Comparison of ENCODE assay signal across 10 cellular contexts in the genomic region with DNA sequence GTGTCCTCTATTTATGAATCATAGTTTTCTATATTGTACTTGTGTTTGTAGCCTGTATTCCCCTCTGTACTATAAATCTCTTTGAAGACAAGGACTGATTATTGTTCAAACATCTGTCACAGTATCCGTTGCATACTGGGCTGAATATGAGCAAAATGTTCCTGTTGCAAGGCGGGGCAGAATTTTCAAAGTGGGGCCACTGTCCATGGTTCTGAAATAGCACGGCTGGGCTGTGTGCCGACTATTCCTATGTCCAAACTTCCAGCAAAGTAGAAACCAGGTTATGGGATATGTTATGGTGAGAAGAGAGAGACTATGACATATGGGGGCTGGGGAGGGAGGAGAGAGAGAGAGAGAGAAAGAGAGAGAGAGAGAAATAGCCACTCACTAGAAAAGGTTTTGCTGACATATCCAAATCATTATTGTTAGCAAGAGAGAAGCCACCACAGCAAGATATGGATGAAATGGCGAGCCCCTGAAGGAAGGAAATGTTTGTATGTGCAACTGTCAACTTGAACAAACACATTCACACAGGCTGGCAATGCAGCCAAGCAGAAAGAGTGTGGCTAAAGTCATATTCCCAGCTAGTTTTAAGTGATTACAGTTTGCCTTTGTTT.
A peak's percentile ranks its signal among the peaks of the same experiment; 100 is the strongest.
DNase-seq lines count a peak whose midpoint lies in the region; ATAC-seq, FAIRE-seq and TF ChIP-seq lines count a peak whose summit lies in the region.
"Had no signal": no experiment of that assay in that cellular context is flagged by ENCODE, and none has a peak within 500 bp of the region (broad histone marks: within the 10 kb centered on the region; RNA-seq: fewer than 3 reads in every experiment).

No MANE protein-coding gene starts in this region.

- no peak overlapping the region for H2AFZ ChIP-seq in K562 (ENCODE audit: low read depth, low read length)

- no TSS peak for BruUV-seq in K562 (replicated peaks; lab: Mats Ljungman, UMichigan)

- no peak overlapping the region for H2BK120ac ChIP-seq in mesendoderm (ENCODE audit: low read depth, low read length)

- no peak for TF ChIP-seq EP300 in K562 (IDR thresholded peaks at IDR 0.05; ENCODE audit: low read length)

- H3K4me1 ChIP-seq in K562 (replicated peaks in 1 of 2; ENCODE audit: control insufficient read depth in 2 of 2, insufficient read depth in 2 of 2, low read length in 2 of 2) (no peaks in the 10 kb centered on the region), mesendoderm (ENCODE audit: control insufficient read depth, low read depth, low read length) (no peaks in the 10 kb centered on the region), right atrium auricular region (no peaks in the 10 kb centered on the region)
- H3K4me1 ChIP-seq: tibial artery had no signal

- no peak for TF ChIP-seq CTCF in GM12865 (IDR thresholded peaks at IDR 0.05; ENCODE audit: insufficient read depth, low read depth, low read length, missing control alignments)
- no peak for TF ChIP-seq CTCF in K562 (IDR thresholded peaks at IDR 0.05 in 2 of 3, conservative IDR thresholded peaks at IDR 0.05 in 1 of 3; ENCODE audit: insufficient read depth in 2 of 3, low read depth in 1 of 3, low read length in 3 of 3)
- TF ChIP-seq CTCF in right atrium auricular region (IDR thresholded peaks at IDR 0.05): no peak

- POLR2A ChIA-PET in K562 (lab: Yijun Ruan, JAX): no interaction called here

- no peaks in the 10 kb centered on the region for H3K79me1 ChIP-seq in mesendoderm (ENCODE audit: low read length)

- no peak overlapping the region for H2AK5ac ChIP-seq in mesendoderm (ENCODE audit: low read length)

- H3K27me3 ChIP-seq in K562 (ENCODE audit: control insufficient read depth in 2 of 2, insufficient read depth in 2 of 2, low read length in 2 of 2) (no peaks in the 10 kb centered on the region), mesendoderm (ENCODE audit: insufficient read depth, low read length, poor library complexity) (no peaks in the 10 kb centered on the region), right atrium auricular region (no peaks in the 10 kb centered on the region)
- H3K27me3 ChIP-seq: tibial artery had no signal

- H2BK15ac ChIP-seq in mesendoderm (replicated peaks; ENCODE audit: low read depth): no peak overlapping the region

- DNase-seq in GM12865 (ENCODE audit: low read depth) (peak; percentile 10), Kasumi-1 (lab: John Stamatoyannopoulos, UW) (peak; percentile 0), K562 (ENCODE audit: extremely low read depth in 1 of 4, low spot score in 3 of 4) (peak; percentile 18 to 30 (median 28)), mesendoderm (peak; percentile 12), NCI-H1092 (lab: John Stamatoyannopoulos, UW) (no peak), right atrium auricular region (ENCODE audit: low spot score) (no peak)
- DNase-seq: activated B cell treated with CpG ODN at 0.5 μM for 24 hours, kidney, tibial artery had no signal

- 3% methylated on average over 5 of the region's 5 CpGs for WGBS in K562 (ENCODE audit: insufficient coverage, low coverage, missing lambda C conversion rate)
- WGBS in mesendoderm (ENCODE audit: extremely low coverage, insufficient coverage, low lambda C conversion rate): no CpG with 5 or more reads among the region's 5 CpGs

- H3K79me2 ChIP-seq in K562 (ENCODE audit: control insufficient read depth, insufficient read depth, low read length) (no peaks in the 10 kb centered on the region), mesendoderm (ENCODE audit: control insufficient read depth, insufficient read depth, low read length) (no peaks in the 10 kb centered on the region)

- H3K4me2 ChIP-seq in K562 (ENCODE audit: insufficient read depth, low read length) (no peak overlapping the region), mesendoderm (ENCODE audit: low read length) (no peak overlapping the region)

- no peak overlapping the region for H3K4ac ChIP-seq in mesendoderm (ENCODE audit: low read depth, low read length)

- no peak overlapping the region for H3K27ac ChIP-seq in K562 (ENCODE audit: extremely low read depth, low read depth, low read length)
- H3K27ac ChIP-seq in mesendoderm (ENCODE audit: low read depth, low read length): no peak overlapping the region
- no peak overlapping the region for H3K27ac ChIP-seq in right atrium auricular region
- H3K27ac ChIP-seq: tibial artery had no signal

- H3K9ac ChIP-seq in K562 (ENCODE audit: insufficient read depth in 1 of 2, low read depth in 2 of 2, low read length in 2 of 2) (no peak overlapping the region), mesendoderm (ENCODE audit: low read length) (no peak overlapping the region)

- TF ChIP-seq POLR2A in K562 (conservative IDR thresholded peaks at IDR 0.05): no peak

- H4K5ac ChIP-seq in mesendoderm (ENCODE audit: low read length): no peak overlapping the region

- no peak overlapping the region for H2BK5ac ChIP-seq in mesendoderm (ENCODE audit: low read length)

- no peak overlapping the region for H3K4me3 ChIP-seq in GM12865 (ENCODE audit: low read depth, low read length)
- H3K4me3 ChIP-seq in K562: no peak overlapping the region
- H3K4me3 ChIP-seq in mesendoderm (ENCODE audit: low read length): no peak overlapping the region
- H3K4me3 ChIP-seq in right atrium auricular region: no peak overlapping the region
- H3K4me3 ChIP-seq: tibial artery had no signal

- H3K36me3 ChIP-seq in K562 (ENCODE audit: control insufficient read depth, insufficient read depth, low read length) (no peaks in the 10 kb centered on the region), mesendoderm (ENCODE audit: control insufficient read depth, insufficient read depth, low read length) (no peaks in the 10 kb centered on the region), right atrium auricular region (no peaks in the 10 kb centered on the region)
- H3K36me3 ChIP-seq: tibial artery had no signal

- ATAC-seq in K562 (no peak), GM21737 (IDR thresholded peaks at IDR 0.05; ENCODE audit: unreplicated experiment) (no peak)

- H4K8ac ChIP-seq in mesendoderm (ENCODE audit: low read depth, low read length): no peak overlapping the region

- H3K18ac ChIP-seq in mesendoderm (ENCODE audit: low read length): no peak overlapping the region

- in situ Hi-C loops in K562 (cut with MboI): no loop called here

- no peak overlapping the region for H3K56ac ChIP-seq in mesendoderm (ENCODE audit: low read length)

- no peaks in the 10 kb centered on the region for H3K9me1 ChIP-seq in K562 (ENCODE audit: control insufficient read depth, insufficient read depth, low read length)

- CTCF ChIA-PET in K562 (lab: Yijun Ruan, JAX; ENCODE audit: low intra/inter-chr PET ratio): no interaction called here

- no peak overlapping the region for H3K23ac ChIP-seq in mesendoderm (ENCODE audit: low read length)

- intact Hi-C loops in K562 (cut with micrococcal nuclease): no loop called here

- no peaks in the 10 kb centered on the region for H4K20me1 ChIP-seq in K562 (replicated peaks; ENCODE audit: control insufficient read depth, insufficient read depth, low read length)

- FAIRE-seq in K562 (lab: Jason Lieb, UNC): no peak
- FAIRE-seq: kidney had no signal

- TF ChIP-seq RAD21 in K562 (CRISPR knock-in tag; conservative IDR thresholded peaks at IDR 0.05 in 1 of 2, IDR thresholded peaks at IDR 0.05 in 1 of 2): no peak

- H3K9me3 ChIP-seq in K562 (replicated peaks; ENCODE audit: control insufficient read depth, insufficient read depth, low read depth, low read length) (no peaks in the 10 kb centered on the region), right atrium auricular region (no peaks in the 10 kb centered on the region)
- H3K9me3 ChIP-seq: tibial artery had no signal

TF ChIP-seq in K562, 482 proteins besides CTCF, POLR2A, EP300 and RAD21 (continues in another document):
- TF ChIP-seq RBM22 (IDR thresholded peaks at IDR 0.05; ENCODE audit: low read depth, low read length, poor library complexity, severe bottlenecking) (no peak), EHMT2 (IDR thresholded peaks at IDR 0.05) (peak; percentile 93), DACH1 (IDR thresholded peaks at IDR 0.05; ENCODE audit: partially characterized antibody) (no peak), C11orf30 (IDR thresholded peaks at IDR 0.05; ENCODE audit: low read depth) (peak; percentile 40; the same call in 1 of the 2 replicates), MIER1 (IDR thresholded peaks at IDR 0.05; ENCODE audit: low read depth) (peak; percentile 87), MAFG (tag; conservative IDR thresholded peaks at IDR 0.05) (0 out of 2 replicates have a peak, but pooled peaks have one; percentile 21), ZNF175 (CRISPR knock-in tag; IDR thresholded peaks at IDR 0.05; ENCODE audit: low read depth) (no peak), ETV5 (CRISPR knock-in tag; IDR thresholded peaks at IDR 0.05; ENCODE audit: low read depth) (no peak)
- TF ChIP-seq, protein P1, sequence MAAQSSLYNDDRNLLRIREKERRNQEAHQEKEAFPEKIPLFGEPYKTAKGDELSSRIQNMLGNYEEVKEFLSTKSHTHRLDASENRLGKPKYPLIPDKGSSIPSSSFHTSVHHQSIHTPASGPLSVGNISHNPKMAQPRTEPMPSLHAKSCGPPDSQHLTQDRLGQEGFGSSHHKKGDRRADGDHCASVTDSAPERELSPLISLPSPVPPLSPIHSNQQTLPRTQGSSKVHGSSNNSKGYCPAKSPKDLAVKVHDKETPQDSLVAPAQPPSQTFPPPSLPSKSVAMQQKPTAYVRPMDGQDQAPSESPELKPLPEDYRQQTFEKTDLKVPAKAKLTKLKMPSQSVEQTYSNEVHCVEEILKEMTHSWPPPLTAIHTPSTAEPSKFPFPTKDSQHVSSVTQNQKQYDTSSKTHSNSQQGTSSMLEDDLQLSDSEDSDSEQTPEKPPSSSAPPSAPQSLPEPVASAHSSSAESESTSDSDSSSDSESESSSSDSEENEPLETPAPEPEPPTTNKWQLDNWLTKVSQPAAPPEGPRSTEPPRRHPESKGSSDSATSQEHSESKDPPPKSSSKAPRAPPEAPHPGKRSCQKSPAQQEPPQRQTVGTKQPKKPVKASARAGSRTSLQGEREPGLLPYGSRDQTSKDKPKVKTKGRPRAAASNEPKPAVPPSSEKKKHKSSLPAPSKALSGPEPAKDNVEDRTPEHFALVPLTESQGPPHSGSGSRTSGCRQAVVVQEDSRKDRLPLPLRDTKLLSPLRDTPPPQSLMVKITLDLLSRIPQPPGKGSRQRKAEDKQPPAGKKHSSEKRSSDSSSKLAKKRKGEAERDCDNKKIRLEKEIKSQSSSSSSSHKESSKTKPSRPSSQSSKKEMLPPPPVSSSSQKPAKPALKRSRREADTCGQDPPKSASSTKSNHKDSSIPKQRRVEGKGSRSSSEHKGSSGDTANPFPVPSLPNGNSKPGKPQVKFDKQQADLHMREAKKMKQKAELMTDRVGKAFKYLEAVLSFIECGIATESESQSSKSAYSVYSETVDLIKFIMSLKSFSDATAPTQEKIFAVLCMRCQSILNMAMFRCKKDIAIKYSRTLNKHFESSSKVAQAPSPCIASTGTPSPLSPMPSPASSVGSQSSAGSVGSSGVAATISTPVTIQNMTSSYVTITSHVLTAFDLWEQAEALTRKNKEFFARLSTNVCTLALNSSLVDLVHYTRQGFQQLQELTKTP (IDR thresholded peaks at IDR 0.05; ENCODE audit: low read depth in 1 of 2, partially characterized antibody in 2 of 2): peak in 1 of 2 experiments; percentile 55

Comparison
In these comparisons a context has a peak if more than half of its experiments do, and no peak if none do; other contexts are left out.
1. DNase-seq: peak in GM12865 (single experiment), Kasumi-1 (2 of 2), K562 (4 of 4) and mesendoderm (single experiment); none in NCI-H1092 (single experiment) and right atrium auricular region (single experiment).